15 cellular contexts compared by ENCODE assay signal in genomic region chr1:40270152-40270834, GRCh38. TPM values are rescaled to one million over a fixed set of nuclear protein-coding genes. Genes with fewer than 3 reads are reported as not detected.
DNase-seq lines count a peak whose midpoint lies in the region; ATAC-seq, FAIRE-seq and TF ChIP-seq lines count a peak whose summit lies in the region.
"Had no signal": no experiment of that assay in that cellular context is flagged by ENCODE, and none has a peak within 500 bp of the region (broad histone marks: within the 10 kb centered on the region; RNA-seq: fewer than 3 reads in every experiment).

No MANE protein-coding gene starts in this region.

- no peak for TF ChIP-seq CTCF in fibroblast of the aortic adventitia (IDR thresholded peaks at IDR 0.05; ENCODE audit: insufficient read depth, low read length)

- CTCF ChIA-PET in activated CD8-positive, alpha-beta T cell treated with anti-CD3 and anti-CD28 coated beads, Interleukin-2, amount 10 ng/mL, durations not matched to agents 7 days and 5 days (lab: Charles Lee), result interaction anchor here (0.6 to 2.6 kb wide), 3 partner anchors 45 to 126 kb away, joined by 3 to 9 read pairs (median 3); no protein-coding TSS in a partner anchor

- DNase-seq in AG08396 (ENCODE audit: low spot score) (peak; percentile 20), GM12891 (ENCODE audit: insufficient read length, low spot score) (no peak), fibroblast of the aortic adventitia (ENCODE audit: low read depth) (peak; percentile 16), ecto neural progenitor cell (ENCODE audit: low spot score) (no peak), activated gamma-delta T cell treated with Interleukin-2 at 50 U/mL for 16 hours (no peak), NCI-H2029 treated with DMSO at 0.1 percent for 48 hours (lab: John Stamatoyannopoulos, UW) (no peak), SW480 (ENCODE audit: low spot score) (no peak)
- DNase-seq in activated CD8-positive, alpha-beta T cell treated with anti-CD3 and anti-CD28 coated beads, Interleukin-2, amount 10 ng/mL, durations not matched to agents 7 days and 5 days, result no peak
- DNase-seq: erythroblast, GF-D8, Karpas-422, NCI-H2081, retina, T-cell had no signal

- peak; percentile 43 for FAIRE-seq in GM12891 (lab: Jason Lieb, UNC)

- H3K4me3 ChIP-seq in fibroblast of the aortic adventitia (ENCODE audit: low read depth, low read length), result no peak overlapping the region

- peaks cover 49% of the 10 kb centered on the region for H3K36me3 Mint-ChIP-seq in activated CD8-positive, alpha-beta T cell treated with anti-CD3 and anti-CD28 coated beads, Interleukin-2, amount 10 ng/mL, durations not matched to agents 7 days and 5 days (ENCODE audit: low read depth)

- POLR2A ChIA-PET in activated CD8-positive, alpha-beta T cell treated with anti-CD3 and anti-CD28 coated beads, Interleukin-2, amount 10 ng/mL, durations not matched to agents 7 days and 5 days (lab: Charles Lee), result no interaction called here

- no peak for TF ChIP-seq POLR2A in GM12891 (IDR thresholded peaks at IDR 0.05; ENCODE audit: low read depth, low read length)

- H3K27ac Mint-ChIP-seq in activated CD8-positive, alpha-beta T cell treated with anti-CD3 and anti-CD28 coated beads, Interleukin-2, amount 10 ng/mL, durations not matched to agents 7 days and 5 days, result peak overlapping the region; percentile 27

- ATAC-seq in activated CD8-positive, alpha-beta T cell treated with anti-CD3 and anti-CD28 coated beads, Interleukin-2, amount 10 ng/mL, durations not matched to agents 7 days and 5 days, result no peak
- ATAC-seq: T-cell had no signal

- H3K4me3 Mint-ChIP-seq in activated CD8-positive, alpha-beta T cell treated with anti-CD3 and anti-CD28 coated beads, Interleukin-2, amount 10 ng/mL, durations not matched to agents 7 days and 5 days, result no peak overlapping the region
- H3K4me3 Mint-ChIP-seq: brain, T-cell had no signal

- H3K9me3 Mint-ChIP-seq in activated CD8-positive, alpha-beta T cell treated with anti-CD3 and anti-CD28 coated beads, Interleukin-2, amount 10 ng/mL, durations not matched to agents 7 days and 5 days (ENCODE audit: insufficient read depth), result no peaks in the 10 kb centered on the region
- H3K9me3 Mint-ChIP-seq: brain, T-cell had no signal

- peaks cover 2% of the 10 kb centered on the region for H3K4me1 Mint-ChIP-seq in activated CD8-positive, alpha-beta T cell treated with anti-CD3 and anti-CD28 coated beads, Interleukin-2, amount 10 ng/mL, durations not matched to agents 7 days and 5 days (ENCODE audit: low read depth)

- H3K27me3 Mint-ChIP-seq in activated CD8-positive, alpha-beta T cell treated with anti-CD3 and anti-CD28 coated beads, Interleukin-2, amount 10 ng/mL, durations not matched to agents 7 days and 5 days (ENCODE audit: low read depth), result no peaks in the 10 kb centered on the region
- H3K27me3 Mint-ChIP-seq: brain, T-cell had no signal

TF ChIP-seq in GM12891, 5 proteins besides CTCF, POLR2A, EP300 and RAD21:
- TF ChIP-seq SPI1 (IDR thresholded peaks at IDR 0.05; ENCODE audit: low read depth, low read length) (no peak), POLR2AphosphoS5 (IDR thresholded peaks at IDR 0.05; ENCODE audit: low read depth, low read length) (no peak), POU2F2 (IDR thresholded peaks at IDR 0.05; ENCODE audit: low read depth, low read length) (no peak), PAX5 (IDR thresholded peaks at IDR 0.05; ENCODE audit: insufficient read depth, low read length, severe bottlenecking) (no peak), TAF1 (IDR thresholded peaks at IDR 0.05; ENCODE audit: low read depth, low read length) (no peak)

RNA-seq across cellular contexts. Expression of gene ZMPSTE24, which starts 12.3 kb away (rescaled TPM):
- 10.2 TPM for polyA plus RNA-seq in GM12891 (2012; ENCODE audit: low read depth, missing spikeins)
- 10 to 100 TPM; 28.9 to 29.8 TPM for total RNA-seq in activated CD8-positive, alpha-beta T cell treated with anti-CD3 and anti-CD28 coated beads, Interleukin-2, amount 10 ng/mL, durations not matched to agents 7 days and 5 days
- 41.0 and 103 TPM in 2 replicates for total RNA-seq in fibroblast of the aortic adventitia (ENCODE audit: low replicate concordance)

RNA-seq across cellular contexts. Expression of gene TMCO2, which starts 22.6 kb away (rescaled TPM):
- not detected for polyA plus RNA-seq in GM12891 (2012; ENCODE audit: low read depth, missing spikeins)
- not detected for total RNA-seq in activated CD8-positive, alpha-beta T cell treated with anti-CD3 and anti-CD28 coated beads, Interleukin-2, amount 10 ng/mL, durations not matched to agents 7 days and 5 days
- total RNA-seq in fibroblast of the aortic adventitia (ENCODE audit: low replicate concordance), result not detected in 2 replicates
- total RNA-seq: T-cell had no signal

RNA-seq across cellular contexts. Expression of gene COL9A2, which starts 46.8 kb away (rescaled TPM):
- 45.0 TPM for polyA plus RNA-seq in GM12891 (2012; ENCODE audit: low read depth, missing spikeins)
- 1 to 10 TPM; 2.4 to 2.5 TPM for total RNA-seq in activated CD8-positive, alpha-beta T cell treated with anti-CD3 and anti-CD28 coated beads, Interleukin-2, amount 10 ng/mL, durations not matched to agents 7 days and 5 days
- 1.8 and 7.0 TPM in 2 replicates for total RNA-seq in fibroblast of the aortic adventitia (ENCODE audit: low replicate concordance)

Comparison
In these comparisons a context has a peak if more than half of its experiments do, and no peak if none do; other contexts are left out.
1. DNase-seq: peak in AG08396 (single experiment) and fibroblast of the aortic adventitia (single experiment); none in GM12891 (single experiment), activated CD8-positive, alpha-beta T cell treated with anti-CD3 and anti-CD28 coated beads, Interleukin-2, amount 10 ng/mL, durations not matched to agents 7 days and 5 days (single experiment), ecto neural progenitor cell (single experiment), activated gamma-delta T cell treated with Interleukin-2 at 50 U/mL for 16 hours (single experiment), NCI-H2029 treated with DMSO at 0.1 percent for 48 hours (single experiment) and SW480 (single experiment).